Comparison of ENCODE assay signal across 1 cellular context in genomic region chr1:244674446-244674845, GRCh38.
TF ChIP-seq lines count a peak whose summit lies in the region.

No MANE protein-coding gene starts in this region.

TF ChIP-seq in SK-N-SH treated with all-trans-retinoic acid at 6 μM for 48 hours, 23 proteins besides CTCF, POLR2A, EP300 and RAD21 (continued from another document):
- TF ChIP-seq TSHZ2 (CRISPR knock-in tag; IDR thresholded peaks at IDR 0.05) = no peak
- TF ChIP-seq BACH2 (CRISPR knock-in tag; IDR thresholded peaks at IDR 0.05; ENCODE audit: borderline replicate concordance) = no peak
- no peak for TF ChIP-seq CSRNP3 (CRISPR knock-in tag; IDR thresholded peaks at IDR 0.05)
- no peak for TF ChIP-seq ZFP3 (CRISPR knock-in tag; IDR thresholded peaks at IDR 0.05)
- TF ChIP-seq CSDC2 (CRISPR knock-in tag; IDR thresholded peaks at IDR 0.05) = no peak
- no peak for TF ChIP-seq OSR1 (CRISPR knock-in tag; IDR thresholded peaks at IDR 0.05)
- TF ChIP-seq POU6F1 (CRISPR knock-in tag; IDR thresholded peaks at IDR 0.05; ENCODE audit: borderline replicate concordance, low read depth) = no peak
- no peak for TF ChIP-seq CREB5 (CRISPR knock-in tag; IDR thresholded peaks at IDR 0.05; ENCODE audit: low read depth)
- TF ChIP-seq SNAI2 (CRISPR knock-in tag; IDR thresholded peaks at IDR 0.05) = no peak
- no peak for TF ChIP-seq ZC3H10 (CRISPR knock-in tag; IDR thresholded peaks at IDR 0.05)
- no peak for TF ChIP-seq ZNF8 (CRISPR knock-in tag; IDR thresholded peaks at IDR 0.05)
